Comparison of ENCODE assay signal across 9 cellular contexts in the genomic region with DNA sequence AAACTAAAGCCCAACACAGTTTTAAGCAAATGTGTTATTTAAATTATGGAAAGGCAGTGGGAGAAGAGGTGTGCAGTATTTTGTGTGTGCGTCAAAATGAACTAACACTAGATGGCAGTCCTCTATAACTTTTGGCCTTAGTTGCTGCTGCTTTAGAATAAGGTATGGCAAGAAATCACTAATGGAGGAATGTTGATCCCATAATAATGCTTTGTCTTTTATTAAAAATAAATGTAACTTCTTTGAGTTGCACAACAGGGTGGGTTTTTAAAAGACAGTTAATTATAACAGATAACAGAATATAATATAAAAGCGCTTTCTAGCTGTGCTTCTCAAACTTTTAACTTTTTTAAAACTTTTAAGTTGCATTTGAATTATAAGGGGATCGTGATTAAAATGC. TPM values are rescaled to one million over a fixed set of nuclear protein-coding genes. Genes with fewer than 3 reads are reported as not detected.
DNase-seq lines count a peak whose midpoint lies in the region; ATAC-seq, FAIRE-seq and TF ChIP-seq lines count a peak whose summit lies in the region.
"Had no signal": no experiment of that assay in that cellular context is flagged by ENCODE, and none has a peak within 500 bp of the region (broad histone marks: within the 10 kb centered on the region; RNA-seq: fewer than 3 reads in every experiment).

No MANE protein-coding gene starts in this region.

- H3K36me3 Mint-ChIP-seq in CD4-positive, alpha-beta memory T cell, result peaks cover 3 to 5% of the 10 kb centered on the region in 2 donors
- H3K36me3 Mint-ChIP-seq in activated CD4-positive, alpha-beta memory T cell treated with anti-CD3 and anti-CD28 coated beads, Interleukin-2, amount 10 ng/mL, durations not matched to agents 7 days and 5 days (ENCODE audit: low read depth), result no peaks in the 10 kb centered on the region

- no peak for FAIRE-seq in bronchial epithelial cell (lab: Jason Lieb, UNC)

- no peaks in the 10 kb centered on the region for H3K27me3 ChIP-seq in CD4-positive, alpha-beta memory T cell (ENCODE audit: insufficient read depth, low read length)
- H3K27me3 ChIP-seq in bronchial epithelial cell (ENCODE audit: control insufficient read depth, insufficient read depth, low read length) (no peaks in the 10 kb centered on the region), right lobe of liver (no peaks in the 10 kb centered on the region)
- H3K27me3 ChIP-seq: neutrophil had no signal

- ATAC-seq in GM18858 (IDR thresholded peaks at IDR 0.05; ENCODE audit: unreplicated experiment) (peak; percentile 79), HG03457 (IDR thresholded peaks at IDR 0.05; ENCODE audit: unreplicated experiment) (peak; percentile 61), right lobe of liver (peak; percentile 80 to 87 (median 82))

- TF ChIP-seq CTCF in bronchial epithelial cell (IDR thresholded peaks at IDR 0.05; ENCODE audit: insufficient read depth, low read length, severe bottlenecking), result peak; percentile 61
- TF ChIP-seq CTCF in right lobe of liver (IDR thresholded peaks at IDR 0.05), result peak; percentile 61 to 76 (median 62)

- no peaks in the 10 kb centered on the region for H3K9me3 ChIP-seq in CD4-positive, alpha-beta memory T cell (ENCODE audit: control insufficient read depth in 1 of 2, low read length in 2 of 2)
- H3K9me3 ChIP-seq in right lobe of liver, result no peaks in the 10 kb centered on the region
- H3K9me3 ChIP-seq: neutrophil had no signal

- H3K9me3 Mint-ChIP-seq in CD4-positive, alpha-beta memory T cell, result no peaks in the 10 kb centered on the region
- H3K9me3 Mint-ChIP-seq in activated CD4-positive, alpha-beta memory T cell treated with anti-CD3 and anti-CD28 coated beads, Interleukin-2, amount 10 ng/mL, durations not matched to agents 7 days and 5 days, result no peaks in the 10 kb centered on the region

- peaks cover 5 to 11% (median 9%) of the 10 kb centered on the region in 4 donors for H3K4me1 Mint-ChIP-seq in CD4-positive, alpha-beta memory T cell
- peaks cover 5% of the 10 kb centered on the region for H3K4me1 Mint-ChIP-seq in activated CD4-positive, alpha-beta memory T cell treated with anti-CD3 and anti-CD28 coated beads, Interleukin-2, amount 10 ng/mL, durations not matched to agents 7 days and 5 days

- 57% methylated on average over 3 of the region's 3 CpGs for WGBS in right lobe of liver (ENCODE audit: insufficient coverage, low coverage, low lambda C conversion rate, missing lambda C conversion rate)

- no peak for TF ChIP-seq POLR2A in right lobe of liver (IDR thresholded peaks at IDR 0.05)

- H3K27me3 Mint-ChIP-seq in CD4-positive, alpha-beta memory T cell, result no peaks in the 10 kb centered on the region
- no peaks in the 10 kb centered on the region for H3K27me3 Mint-ChIP-seq in activated CD4-positive, alpha-beta memory T cell treated with anti-CD3 and anti-CD28 coated beads, Interleukin-2, amount 10 ng/mL, durations not matched to agents 7 days and 5 days

- intact Hi-C loops in CD4-positive, alpha-beta memory T cell (cut with micrococcal nuclease), result loop anchor here (1.0 kb wide), 1 partner anchor 710 kb away; no protein-coding TSS in a partner anchor
- intact Hi-C loops in right lobe of liver (cut with DNase I), result no loop called here

- DNase-seq in CD4-positive, alpha-beta memory T cell, result peak in 4 of 5 donors; percentile 25 to 46 (median 30)
- DNase-seq in NCI-H526 treated with DMSO at 0.1 percent for 48 hours (lab: John Stamatoyannopoulos, UW), result peak; percentile 56
- peak; percentile 63 for DNase-seq in bronchial epithelial cell (ENCODE audit: low read depth)
- no peak for DNase-seq in right lobe of liver
- no peak for DNase-seq in activated CD4-positive, alpha-beta memory T cell treated with anti-CD3 and anti-CD28 coated beads, Interleukin-2, amount 10 ng/mL, durations not matched to agents 7 days and 5 days
- DNase-seq in stimulated activated CD4-positive, alpha-beta T cell treated with anti-CD3 and anti-CD28 coated beads, Interleukin-4, amount 100 ng/mL, for 4 hours, result no peak

- no peak overlapping the region for H3K27ac ChIP-seq in CD4-positive, alpha-beta memory T cell (ENCODE audit: low read depth, low read length)
- no peak overlapping the region for H3K27ac ChIP-seq in right lobe of liver
- H3K27ac ChIP-seq: neutrophil had no signal

- no peak overlapping the region for H3K4me3 ChIP-seq in CD4-positive, alpha-beta memory T cell (ENCODE audit: low read length in 2 of 2)
- H3K4me3 ChIP-seq in bronchial epithelial cell (ENCODE audit: low read depth, low read length) (no peak overlapping the region), right lobe of liver (no peak overlapping the region)

- no peak overlapping the region for H3K4me3 Mint-ChIP-seq in CD4-positive, alpha-beta memory T cell
- H3K4me3 Mint-ChIP-seq in activated CD4-positive, alpha-beta memory T cell treated with anti-CD3 and anti-CD28 coated beads, Interleukin-2, amount 10 ng/mL, durations not matched to agents 7 days and 5 days, result no peak overlapping the region

- CTCF ChIA-PET in CD4-positive, alpha-beta memory T cell (lab: Charles Lee; ENCODE audit: partially characterized antibody), result interaction anchor here (1.2 to 3.2 kb wide), 5 partner anchors 9 to 750 kb away, joined by 3 to 37 read pairs (median 10); no protein-coding TSS in a partner anchor
- CTCF ChIA-PET in activated CD4-positive, alpha-beta memory T cell treated with anti-CD3 and anti-CD28 coated beads, Interleukin-2, amount 10 ng/mL, durations not matched to agents 7 days and 5 days (lab: Charles Lee), result interaction anchor here (0.5 to 2.1 kb wide), 4 partner anchors 33 to 747 kb away, joined by 3 to 12 read pairs (median 6); no protein-coding TSS in a partner anchor

- POLR2A ChIA-PET in CD4-positive, alpha-beta memory T cell (lab: Charles Lee; ENCODE audit: partially characterized antibody), result no interaction called here
- POLR2A ChIA-PET in activated CD4-positive, alpha-beta memory T cell treated with anti-CD3 and anti-CD28 coated beads, Interleukin-2, amount 10 ng/mL, durations not matched to agents 7 days and 5 days (lab: Charles Lee), result no interaction called here

- peaks cover 5% of the 10 kb centered on the region for H3K4me1 ChIP-seq in CD4-positive, alpha-beta memory T cell (ENCODE audit: insufficient read depth, low read length)
- no peaks in the 10 kb centered on the region for H3K4me1 ChIP-seq in right lobe of liver

- H3K27ac Mint-ChIP-seq in CD4-positive, alpha-beta memory T cell, result no peak overlapping the region
- H3K27ac Mint-ChIP-seq in activated CD4-positive, alpha-beta memory T cell treated with anti-CD3 and anti-CD28 coated beads, Interleukin-2, amount 10 ng/mL, durations not matched to agents 7 days and 5 days, result no peak overlapping the region

- H3K36me3 ChIP-seq in CD4-positive, alpha-beta memory T cell (ENCODE audit: insufficient read depth, low read length), result no peaks in the 10 kb centered on the region
- no peaks in the 10 kb centered on the region for H3K36me3 ChIP-seq in bronchial epithelial cell (ENCODE audit: control insufficient read depth, insufficient read depth, low read length)
- no peaks in the 10 kb centered on the region for H3K36me3 ChIP-seq in right lobe of liver
- H3K36me3 ChIP-seq: neutrophil had no signal

RNA-seq across cellular contexts. Expression of gene BBS9, which starts 56.4 kb away (rescaled TPM):
- 10 to 100 TPM; 27.0 to 27.3 TPM for total RNA-seq in CD4-positive, alpha-beta memory T cell
- 10 to 100 TPM; 13.9 to 22.5 TPM for polyA plus RNA-seq in CD4-positive, alpha-beta memory T cell
- total RNA-seq in bronchial epithelial cell (4.2 and 4.5 TPM in 2 replicates), right lobe of liver (1 to 10 TPM; 3.0 to 8.0 (median 6.6) TPM)
- total RNA-seq in activated CD4-positive, alpha-beta memory T cell treated with anti-CD3 and anti-CD28 coated beads, Interleukin-2, amount 10 ng/mL, durations not matched to agents 7 days and 5 days, result 10 to 100 TPM; 13.7 to 14.0 TPM

Comparison
In these comparisons a context has a peak if more than half of its experiments do, and no peak if none do; other contexts are left out.
1. DNase-seq: peak in CD4-positive, alpha-beta memory T cell (4 of 5), NCI-H526 treated with DMSO at 0.1 percent for 48 hours (single experiment) and bronchial epithelial cell (single experiment); none in right lobe of liver (0 of 3), activated CD4-positive, alpha-beta memory T cell treated with anti-CD3 and anti-CD28 coated beads, Interleukin-2, amount 10 ng/mL, durations not matched to agents 7 days and 5 days (single experiment) and stimulated activated CD4-positive, alpha-beta T cell treated with anti-CD3 and anti-CD28 coated beads, Interleukin-4, amount 100 ng/mL, for 4 hours (0 of 2).
2. Peak in every context shown above with its lines, with median percentiles within 50 percentile points of each other: ATAC-seq.